ENCODE assay signal across 26 cellular contexts in genomic region chr1:1296070-1297061, GRCh38.
"Had no signal": no experiment of that assay in that cellular context is flagged by ENCODE, and none has a peak within 500 bp of the region (broad histone marks: within the 10 kb centered on the region; RNA-seq: fewer than 3 reads in every experiment).

No MANE protein-coding gene starts in this region.

- H3K27ac ChIP-seq: breast epithelium, neural progenitor cell, right atrium auricular region, tibial artery, upper lobe of right lung had no signal

- H3K4me3 ChIP-seq: breast epithelium, neural progenitor cell, right atrium auricular region, smooth muscle cell, tibial artery, upper lobe of right lung had no signal

- H3K27me3 ChIP-seq: breast epithelium, neural progenitor cell, right atrium auricular region, upper lobe of right lung had no signal

- FAIRE-seq: colon, frontal cortex, islet of Langerhans had no signal

- DNase-seq: activated CD4-positive, alpha-beta memory T cell treated with anti-CD3 and anti-CD28 coated beads, Interleukin-2, amount 10 ng/mL, durations not matched to agents 7 days and 5 days; activated CD4-positive, alpha-beta T cell treated with anti-CD3 and anti-CD28 coated beads for 1 hour; activated CD4-positive, alpha-beta T cell treated with anti-CD3 and anti-CD28 coated beads, Interleukin-2, amount 10 ng/mL, durations not matched to agents 7 days and 5 days; activated CD8-positive, alpha-beta memory T cell treated with anti-CD3 and anti-CD28 coated beads, Interleukin-2, amount 50 U/mL, for 48 hours; activated gamma-delta T cell treated with Interleukin-2 at 50 U/mL for 16 hours; activated naive CD8-positive, alpha-beta T cell treated with anti-CD3 and anti-CD28 coated beads, Interleukin-2, amount 50 U/mL, for 24 hours; activated T-cell treated with anti-CD3 and anti-CD28 coated beads, Interleukin-2, amount 50 U/mL, for 24 hours; amygdala; effector memory CD4-positive, alpha-beta T cell; natural killer cell; stimulated activated CD4-positive, alpha-beta T cell treated with anti-CD3 and anti-CD28 coated beads, Interleukin-1b, Interleukin-23, amount 100 ng/mL, for 48 hours; stimulated activated CD4-positive, alpha-beta T cell treated with anti-CD3 and anti-CD28 coated beads, Interleukin-4, amount 100 ng/mL, for 4 hours; stimulated activated CD8-positive, alpha-beta memory T cell treated with anti-CD3 and anti-CD28 coated beads, Interleukin-4, amount 100 ng/mL, for 48 hours; stimulated activated naive CD8-positive, alpha-beta T cell treated with anti-CD3 and anti-CD28 coated beads, Interleukin-15, amount 100 ng/mL, for 72 hours; T-helper 2 cell; tibial artery; upper lobe of right lung had no signal

- ATAC-seq: activated naive CD8-positive, alpha-beta T cell treated with anti-CD3 and anti-CD28 coated beads, Interleukin-2, amount 50 U/mL, for 24 hours; activated T-helper 17 cell treated with anti-CD3 and anti-CD28 coated beads, Interleukin-2, amount 50 U/mL, for 72 hours; natural killer cell; stimulated activated memory B cell treated with anti-CD40 and anti-IgM and Interleukin-4, amounts not matched to agents 10 μg/mL and 1 μg/mL and 100 μg/mL, for 72 hours; stimulated activated naive CD8-positive, alpha-beta T cell treated with anti-CD3 and anti-CD28 coated beads, Interleukin-15, amount 100 ng/mL, for 72 hours; upper lobe of right lung had no signal
